Comparison of ENCODE assay signal across 1 cellular context in the genomic region with DNA sequence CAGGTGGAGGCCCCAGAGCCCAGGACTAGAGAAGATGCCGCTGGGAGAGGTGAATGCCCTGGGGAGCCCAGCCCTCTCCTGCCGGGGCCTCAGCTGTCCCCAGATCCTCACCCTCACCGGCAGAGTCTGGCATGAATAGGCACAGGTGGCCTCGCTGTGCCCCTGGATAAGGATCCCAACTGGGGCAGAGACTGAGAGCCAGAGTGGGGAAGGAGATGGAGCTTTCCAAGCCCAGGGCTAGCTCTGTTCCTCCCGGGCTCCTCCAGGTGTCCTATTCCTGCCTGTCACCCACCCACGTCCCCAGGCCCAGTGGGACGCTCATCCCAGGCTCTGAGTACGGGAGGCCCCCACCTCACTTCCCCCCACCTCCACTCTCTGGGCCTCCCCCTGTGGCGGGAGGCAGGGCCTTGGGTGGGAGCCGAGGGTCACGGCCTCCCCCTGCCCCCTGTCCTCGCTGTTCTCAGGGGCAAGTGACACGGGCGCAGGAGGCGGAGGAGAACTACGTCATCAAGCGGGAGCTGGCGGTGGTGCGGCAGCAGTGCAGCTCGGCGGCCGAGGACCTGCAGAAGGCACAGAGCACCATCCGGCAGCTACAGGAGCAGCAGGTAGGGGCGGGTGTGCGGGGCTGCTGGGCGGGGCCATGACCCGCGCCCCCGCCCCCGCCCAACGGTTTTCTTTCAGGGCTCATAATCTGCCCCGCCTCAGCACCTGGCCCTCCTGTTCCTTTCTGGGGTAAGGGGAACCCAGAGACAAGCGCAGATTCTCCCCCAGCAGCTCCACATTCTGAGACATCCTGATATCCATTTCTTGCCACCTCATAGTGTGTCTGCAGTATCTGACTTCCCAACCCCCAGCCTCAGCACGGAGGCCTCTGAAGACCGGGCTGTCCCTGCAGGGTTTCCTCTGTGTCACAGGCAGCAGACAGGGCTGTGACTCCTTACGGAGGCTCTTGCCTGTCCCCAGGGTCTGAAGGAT.
TF ChIP-seq lines count a peak whose summit lies in the region.

No MANE protein-coding gene starts in this region.

TF ChIP-seq in SK-N-SH, 30 proteins besides CTCF, POLR2A, EP300 and RAD21:
- TF ChIP-seq FOXM1 (IDR thresholded peaks at IDR 0.05; ENCODE audit: low read depth) (no peak), TEAD4 (IDR thresholded peaks at IDR 0.05; ENCODE audit: borderline replicate concordance, insufficient read depth) (no peak), TCF12 (IDR thresholded peaks at IDR 0.05) (no peak), RFX5 (IDR thresholded peaks at IDR 0.05; ENCODE audit: low read length) (no peak), GATA2 (CRISPR knock-in tag; IDR thresholded peaks at IDR 0.05) (no peak), SMC3 (IDR thresholded peaks at IDR 0.05; ENCODE audit: low read depth, low read length) (no peak), MEF2A (IDR thresholded peaks at IDR 0.05; ENCODE audit: borderline replicate concordance, low read depth) (no peak), FOSL2 (IDR thresholded peaks at IDR 0.05; ENCODE audit: borderline replicate concordance, low read depth) (no peak), TAF1 (IDR thresholded peaks at IDR 0.05; ENCODE audit: borderline replicate concordance, low read depth, low read length) (no peak), MXI1 (IDR thresholded peaks at IDR 0.05; ENCODE audit: low read depth, low read length) (no peak), FOXJ3 (CRISPR knock-in tag; IDR thresholded peaks at IDR 0.05) (no peak), NRF1 (IDR thresholded peaks at IDR 0.05; ENCODE audit: low read depth, low read length) (no peak)
- TF ChIP-seq, protein P1, sequence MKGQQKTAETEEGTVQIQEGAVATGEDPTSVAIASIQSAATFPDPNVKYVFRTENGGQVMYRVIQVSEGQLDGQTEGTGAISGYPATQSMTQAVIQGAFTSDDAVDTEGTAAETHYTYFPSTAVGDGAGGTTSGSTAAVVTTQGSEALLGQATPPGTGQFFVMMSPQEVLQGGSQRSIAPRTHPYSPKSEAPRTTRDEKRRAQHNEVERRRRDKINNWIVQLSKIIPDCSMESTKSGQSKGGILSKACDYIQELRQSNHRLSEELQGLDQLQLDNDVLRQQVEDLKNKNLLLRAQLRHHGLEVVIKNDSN (IDR thresholded peaks at IDR 0.05; ENCODE audit: borderline replicate concordance, low read depth), result no peak
- TF ChIP-seq, protein P2, sequence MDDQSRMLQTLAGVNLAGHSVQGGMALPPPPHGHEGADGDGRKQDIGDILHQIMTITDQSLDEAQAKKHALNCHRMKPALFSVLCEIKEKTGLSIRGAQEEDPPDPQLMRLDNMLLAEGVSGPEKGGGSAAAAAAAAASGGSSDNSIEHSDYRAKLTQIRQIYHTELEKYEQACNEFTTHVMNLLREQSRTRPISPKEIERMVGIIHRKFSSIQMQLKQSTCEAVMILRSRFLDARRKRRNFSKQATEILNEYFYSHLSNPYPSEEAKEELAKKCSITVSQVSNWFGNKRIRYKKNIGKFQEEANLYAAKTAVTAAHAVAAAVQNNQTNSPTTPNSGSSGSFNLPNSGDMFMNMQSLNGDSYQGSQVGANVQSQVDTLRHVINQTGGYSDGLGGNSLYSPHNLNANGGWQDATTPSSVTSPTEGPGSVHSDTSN (IDR thresholded peaks at IDR 0.05), result no peak
- TF ChIP-seq, protein P3, sequence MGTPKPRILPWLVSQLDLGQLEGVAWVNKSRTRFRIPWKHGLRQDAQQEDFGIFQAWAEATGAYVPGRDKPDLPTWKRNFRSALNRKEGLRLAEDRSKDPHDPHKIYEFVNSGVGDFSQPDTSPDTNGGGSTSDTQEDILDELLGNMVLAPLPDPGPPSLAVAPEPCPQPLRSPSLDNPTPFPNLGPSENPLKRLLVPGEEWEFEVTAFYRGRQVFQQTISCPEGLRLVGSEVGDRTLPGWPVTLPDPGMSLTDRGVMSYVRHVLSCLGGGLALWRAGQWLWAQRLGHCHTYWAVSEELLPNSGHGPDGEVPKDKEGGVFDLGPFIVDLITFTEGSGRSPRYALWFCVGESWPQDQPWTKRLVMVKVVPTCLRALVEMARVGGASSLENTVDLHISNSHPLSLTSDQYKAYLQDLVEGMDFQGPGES (IDR thresholded peaks at IDR 0.05; ENCODE audit: low read depth, low read length), result no peak
- TF ChIP-seq, protein P4, sequence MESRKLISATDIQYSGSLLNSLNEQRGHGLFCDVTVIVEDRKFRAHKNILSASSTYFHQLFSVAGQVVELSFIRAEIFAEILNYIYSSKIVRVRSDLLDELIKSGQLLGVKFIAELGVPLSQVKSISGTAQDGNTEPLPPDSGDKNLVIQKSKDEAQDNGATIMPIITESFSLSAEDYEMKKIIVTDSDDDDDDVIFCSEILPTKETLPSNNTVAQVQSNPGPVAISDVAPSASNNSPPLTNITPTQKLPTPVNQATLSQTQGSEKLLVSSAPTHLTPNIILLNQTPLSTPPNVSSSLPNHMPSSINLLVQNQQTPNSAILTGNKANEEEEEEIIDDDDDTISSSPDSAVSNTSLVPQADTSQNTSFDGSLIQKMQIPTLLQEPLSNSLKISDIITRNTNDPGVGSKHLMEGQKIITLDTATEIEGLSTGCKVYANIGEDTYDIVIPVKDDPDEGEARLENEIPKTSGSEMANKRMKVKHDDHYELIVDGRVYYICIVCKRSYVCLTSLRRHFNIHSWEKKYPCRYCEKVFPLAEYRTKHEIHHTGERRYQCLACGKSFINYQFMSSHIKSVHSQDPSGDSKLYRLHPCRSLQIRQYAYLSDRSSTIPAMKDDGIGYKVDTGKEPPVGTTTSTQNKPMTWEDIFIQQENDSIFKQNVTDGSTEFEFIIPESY (IDR thresholded peaks at IDR 0.05; ENCODE audit: borderline replicate concordance, low read depth), result no peak
- TF ChIP-seq, protein P5, sequence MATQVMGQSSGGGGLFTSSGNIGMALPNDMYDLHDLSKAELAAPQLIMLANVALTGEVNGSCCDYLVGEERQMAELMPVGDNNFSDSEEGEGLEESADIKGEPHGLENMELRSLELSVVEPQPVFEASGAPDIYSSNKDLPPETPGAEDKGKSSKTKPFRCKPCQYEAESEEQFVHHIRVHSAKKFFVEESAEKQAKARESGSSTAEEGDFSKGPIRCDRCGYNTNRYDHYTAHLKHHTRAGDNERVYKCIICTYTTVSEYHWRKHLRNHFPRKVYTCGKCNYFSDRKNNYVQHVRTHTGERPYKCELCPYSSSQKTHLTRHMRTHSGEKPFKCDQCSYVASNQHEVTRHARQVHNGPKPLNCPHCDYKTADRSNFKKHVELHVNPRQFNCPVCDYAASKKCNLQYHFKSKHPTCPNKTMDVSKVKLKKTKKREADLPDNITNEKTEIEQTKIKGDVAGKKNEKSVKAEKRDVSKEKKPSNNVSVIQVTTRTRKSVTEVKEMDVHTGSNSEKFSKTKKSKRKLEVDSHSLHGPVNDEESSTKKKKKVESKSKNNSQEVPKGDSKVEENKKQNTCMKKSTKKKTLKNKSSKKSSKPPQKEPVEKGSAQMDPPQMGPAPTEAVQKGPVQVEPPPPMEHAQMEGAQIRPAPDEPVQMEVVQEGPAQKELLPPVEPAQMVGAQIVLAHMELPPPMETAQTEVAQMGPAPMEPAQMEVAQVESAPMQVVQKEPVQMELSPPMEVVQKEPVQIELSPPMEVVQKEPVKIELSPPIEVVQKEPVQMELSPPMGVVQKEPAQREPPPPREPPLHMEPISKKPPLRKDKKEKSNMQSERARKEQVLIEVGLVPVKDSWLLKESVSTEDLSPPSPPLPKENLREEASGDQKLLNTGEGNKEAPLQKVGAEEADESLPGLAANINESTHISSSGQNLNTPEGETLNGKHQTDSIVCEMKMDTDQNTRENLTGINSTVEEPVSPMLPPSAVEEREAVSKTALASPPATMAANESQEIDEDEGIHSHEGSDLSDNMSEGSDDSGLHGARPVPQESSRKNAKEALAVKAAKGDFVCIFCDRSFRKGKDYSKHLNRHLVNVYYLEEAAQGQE (IDR thresholded peaks at IDR 0.05; ENCODE audit: low read depth, low read length), result no peak
